20 cellular contexts compared by ENCODE assay signal in genomic region chr1:3884966-3885365, GRCh38.
"Had no signal": no experiment of that assay in that cellular context is flagged by ENCODE, and none has a peak within 500 bp of the region (broad histone marks: within the 10 kb centered on the region; RNA-seq: fewer than 3 reads in every experiment).

No MANE protein-coding gene starts in this region.

- H3K4me1 Mint-ChIP-seq: brain had no signal

- DNase-seq: activated CD4-positive, alpha-beta T cell treated with anti-CD3 and anti-CD28 coated beads, Interleukin-2, amount 10 ng/mL, durations not matched to agents 7 days and 5 days; activated CD8-positive, alpha-beta T cell treated with anti-CD3 and anti-CD28 coated beads for 36 hours; activated naive CD4-positive, alpha-beta T cell treated with anti-CD3 and anti-CD28 coated beads, Interleukin-2, amount 10 ng/mL, durations not matched to agents 7 days and 5 days; activated T-cell treated with anti-CD3 and anti-CD28 coated beads, Interleukin-2, amount 50 U/mL, for 1 hour; anterior cingulate cortex; effector memory CD4-positive, alpha-beta T cell; foreskin melanocyte; kidney glomerular epithelial cell; naive thymus-derived CD4-positive, alpha-beta T cell; retina; stimulated activated CD4-positive, alpha-beta T cell treated with anti-CD3 and anti-CD28 coated beads, Interleukin-4, amount 100 ng/mL, for 24 hours; stimulated activated naive CD8-positive, alpha-beta T cell treated with anti-CD3 and anti-CD28 coated beads, Interleukin-15, Interleukin-2, amounts not matched to agents 100 U/mL and 50 U/mL, for 24 hours; upper lobe of left lung had no signal

- H3K4me3 ChIP-seq: left lung, upper lobe of left lung had no signal

- H3K9me3 Mint-ChIP-seq: activated CD4-positive, alpha-beta T cell treated with anti-CD3 and anti-CD28 coated beads, Interleukin-2, amount 10 ng/mL, durations not matched to agents 7 days and 5 days; activated CD8-positive, alpha-beta T cell treated with anti-CD3 and anti-CD28 coated beads for 36 hours; activated naive CD4-positive, alpha-beta T cell treated with anti-CD3 and anti-CD28 coated beads, Interleukin-2, amount 10 ng/mL, durations not matched to agents 7 days and 5 days; T-helper 1 cell treated with Interleukin-12 subunit alpha and Interleukin-12 subunit beta and Interleukin-4 antibody, amounts not matched to agents 30 μg/mL and 1 μg/mL, for 36 hours had no signal

- H3K27ac Mint-ChIP-seq: activated naive CD4-positive, alpha-beta T cell treated with anti-CD3 and anti-CD28 coated beads, Interleukin-2, amount 10 ng/mL, durations not matched to agents 7 days and 5 days; progenitor cell of endocrine pancreas; T-helper 1 cell treated with Interleukin-12 subunit alpha and Interleukin-12 subunit beta and Interleukin-4 antibody, amounts not matched to agents 30 μg/mL and 1 μg/mL, for 36 hours had no signal

- H3K4me1 ChIP-seq: upper lobe of left lung had no signal

- ATAC-seq: activated CD4-positive, CD25-positive, alpha-beta regulatory T cell treated with anti-CD3 and anti-CD28 coated beads, Interleukin-2, amount 50 U/mL, for 24 hours; activated CD8-positive, alpha-beta T cell treated with anti-CD3 and anti-CD28 coated beads for 36 hours; esophagus mucosa; left lung; naive thymus-derived CD4-positive, alpha-beta T cell; stimulated activated naive CD8-positive, alpha-beta T cell treated with anti-CD3 and anti-CD28 coated beads, Interleukin-15, Interleukin-2, amounts not matched to agents 100 U/mL and 50 U/mL, for 24 hours had no signal

- H3K27ac ChIP-seq: left lung, upper lobe of left lung, VCaP had no signal

- H3K4me3 Mint-ChIP-seq: activated CD4-positive, alpha-beta T cell treated with anti-CD3 and anti-CD28 coated beads, Interleukin-2, amount 10 ng/mL, durations not matched to agents 7 days and 5 days; activated CD8-positive, alpha-beta T cell treated with anti-CD3 and anti-CD28 coated beads for 36 hours; activated naive CD4-positive, alpha-beta T cell treated with anti-CD3 and anti-CD28 coated beads, Interleukin-2, amount 10 ng/mL, durations not matched to agents 7 days and 5 days; brain; naive thymus-derived CD4-positive, alpha-beta T cell; T-helper 1 cell treated with Interleukin-12 subunit alpha and Interleukin-12 subunit beta and Interleukin-4 antibody, amounts not matched to agents 30 μg/mL and 1 μg/mL, for 36 hours had no signal

- H3K9me3 ChIP-seq: left lung, upper lobe of left lung had no signal

- H3K27me3 ChIP-seq: left lung, upper lobe of left lung had no signal

- H3K27me3 Mint-ChIP-seq: activated CD4-positive, alpha-beta T cell treated with anti-CD3 and anti-CD28 coated beads, Interleukin-2, amount 10 ng/mL, durations not matched to agents 7 days and 5 days; activated CD8-positive, alpha-beta T cell treated with anti-CD3 and anti-CD28 coated beads for 36 hours; activated naive CD4-positive, alpha-beta T cell treated with anti-CD3 and anti-CD28 coated beads, Interleukin-2, amount 10 ng/mL, durations not matched to agents 7 days and 5 days; brain; naive thymus-derived CD4-positive, alpha-beta T cell; progenitor cell of endocrine pancreas had no signal
